Comparison of ENCODE assay signal across 1 cellular context in the genomic region with DNA sequence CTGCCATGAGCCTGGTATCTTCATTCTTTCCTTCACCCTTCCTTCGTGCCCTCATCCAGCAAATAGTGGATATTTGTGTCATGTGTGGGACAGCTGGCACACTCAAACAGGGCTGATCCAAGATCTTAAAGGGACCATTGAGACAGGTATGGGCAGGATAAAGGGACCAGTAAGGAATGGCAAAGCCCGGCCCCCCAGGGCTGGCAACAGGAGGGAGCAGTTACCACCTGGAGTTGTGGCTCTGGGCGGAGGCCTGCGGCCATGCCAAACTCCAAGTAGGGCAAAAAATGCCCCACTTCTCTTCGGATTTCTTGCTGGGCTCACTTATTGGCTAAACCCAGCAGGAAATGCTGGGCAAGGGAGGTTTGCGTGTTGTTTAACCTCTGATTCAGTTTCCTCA.
TF ChIP-seq lines count a peak whose summit lies in the region.

No MANE protein-coding gene starts in this region.

TF ChIP-seq in IMR-90, 13 proteins besides CTCF, POLR2A, EP300 and RAD21:
- TF ChIP-seq BHLHE40 (IDR thresholded peaks at IDR 0.05; ENCODE audit: low read depth, low read length) (no peak), MAFK (IDR thresholded peaks at IDR 0.05; ENCODE audit: low read depth, low read length) (no peak), SMC3 (IDR thresholded peaks at IDR 0.05; ENCODE audit: low read depth, low read length) (no peak), RFX5 (IDR thresholded peaks at IDR 0.05; ENCODE audit: low read depth, low read length) (no peak), MAZ (IDR thresholded peaks at IDR 0.05; ENCODE audit: borderline replicate concordance, low read depth, low read length) (no peak), RCOR1 (IDR thresholded peaks at IDR 0.05; ENCODE audit: insufficient replicate concordance, low read length) (no peak), CHD1 (IDR thresholded peaks at IDR 0.05; ENCODE audit: low read depth, low read length) (no peak), CEBPB (IDR thresholded peaks at IDR 0.05; ENCODE audit: low read depth, low read length) (no peak), FOS (IDR thresholded peaks at IDR 0.05; ENCODE audit: low read depth, low read length) (no peak)
- TF ChIP-seq, protein P1, sequence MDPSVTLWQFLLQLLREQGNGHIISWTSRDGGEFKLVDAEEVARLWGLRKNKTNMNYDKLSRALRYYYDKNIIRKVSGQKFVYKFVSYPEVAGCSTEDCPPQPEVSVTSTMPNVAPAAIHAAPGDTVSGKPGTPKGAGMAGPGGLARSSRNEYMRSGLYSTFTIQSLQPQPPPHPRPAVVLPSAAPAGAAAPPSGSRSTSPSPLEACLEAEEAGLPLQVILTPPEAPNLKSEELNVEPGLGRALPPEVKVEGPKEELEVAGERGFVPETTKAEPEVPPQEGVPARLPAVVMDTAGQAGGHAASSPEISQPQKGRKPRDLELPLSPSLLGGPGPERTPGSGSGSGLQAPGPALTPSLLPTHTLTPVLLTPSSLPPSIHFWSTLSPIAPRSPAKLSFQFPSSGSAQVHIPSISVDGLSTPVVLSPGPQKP (IDR thresholded peaks at IDR 0.05; ENCODE audit: borderline replicate concordance, low read depth, low read length): no peak
